In genomic region chr15:33211409-33211808, GRCh38 we compare ENCODE assay signal across 12 cellular contexts. TPM values are rescaled to one million over a fixed set of nuclear protein-coding genes. Genes with fewer than 3 reads are reported as not detected.
DNase-seq lines count a peak whose midpoint lies in the region; ATAC-seq and TF ChIP-seq lines count a peak whose summit lies in the region.
"Had no signal": no experiment of that assay in that cellular context is flagged by ENCODE, and none has a peak within 500 bp of the region (broad histone marks: within the 10 kb centered on the region; RNA-seq: fewer than 3 reads in every experiment).

No MANE protein-coding gene starts in this region.

- no peaks in the 10 kb centered on the region for H3K27me3 ChIP-seq in WERI-Rb-1 (ENCODE audit: insufficient read depth, low read depth, severe bottlenecking)
- no peaks in the 10 kb centered on the region for H3K27me3 ChIP-seq in neural progenitor cell
- H3K27me3 ChIP-seq: right lobe of liver, tibial artery had no signal

- H3K79me2 ChIP-seq in neural progenitor cell (ENCODE audit: low read depth): no peaks in the 10 kb centered on the region

- no peaks in the 10 kb centered on the region for H3K36me3 Mint-ChIP-seq in neural progenitor cell
- no peaks in the 10 kb centered on the region for H3K36me3 Mint-ChIP-seq in activated naive CD4-positive, alpha-beta T cell treated with anti-CD3 and anti-CD28 coated beads for 36 hours (ENCODE audit: low read depth)
- H3K36me3 Mint-ChIP-seq in stimulated activated naive B cell treated with anti-CD40 and anti-IgM and Interleukin-4, amounts not matched to agents 10 μg/mL and 1 μg/mL and 100 μg/mL, for 72 hours: no peaks in the 10 kb centered on the region
- H3K36me3 Mint-ChIP-seq: naive thymus-derived CD8-positive, alpha-beta T cell had no signal

- H3K9me3 ChIP-seq in WERI-Rb-1 (ENCODE audit: severe bottlenecking): no peaks in the 10 kb centered on the region
- H3K9me3 ChIP-seq in neural progenitor cell (ENCODE audit: low read depth): no peaks in the 10 kb centered on the region
- H3K9me3 ChIP-seq: right lobe of liver, tibial artery had no signal

- peak in 74 of 76 experiments; percentile 13 to 90 (median 79) for DNase-seq in HUDEP-2 (lab: John Stamatoyannopoulos, UW; ENCODE audit: unreplicated experiment in 76 of 76)
- DNase-seq in NCI-H345 (lab: John Stamatoyannopoulos, UW): peak; percentile 71
- DNase-seq in WERI-Rb-1: peak; percentile 90
- DNase-seq in neural progenitor cell (ENCODE audit: low spot score): no peak
- no peak for DNase-seq in activated naive CD4-positive, alpha-beta T cell treated with anti-CD3 and anti-CD28 coated beads for 36 hours
- no peak for DNase-seq in stimulated activated naive B cell treated with anti-CD40 and anti-IgM and Interleukin-4, amounts not matched to agents 10 μg/mL and 1 μg/mL and 100 μg/mL, for 72 hours
- no peak for DNase-seq in D341Med (ENCODE audit: low spot score)
- DNase-seq: H9; naive thymus-derived CD8-positive, alpha-beta T cell; NCI-H2029; right lobe of liver had no signal

- H3F3A ChIP-seq in neural progenitor cell (ENCODE audit: low read depth): no peaks in the 10 kb centered on the region

- H3K4me3 ChIP-seq in WERI-Rb-1 (ENCODE audit: low read depth, low read length): no peak overlapping the region
- no peak overlapping the region for H3K4me3 ChIP-seq in neural progenitor cell
- H3K4me3 ChIP-seq: right lobe of liver, tibial artery had no signal

- H3K4me2 ChIP-seq in neural progenitor cell: no peak overlapping the region

- peaks cover 7% of the 10 kb centered on the region for H3K4me1 ChIP-seq in neural progenitor cell
- H3K4me1 ChIP-seq: right lobe of liver, tibial artery had no signal

- peaks cover 6% of the 10 kb centered on the region for H3K27me3 Mint-ChIP-seq in neural progenitor cell (ENCODE audit: insufficient read depth, low read depth)
- no peaks in the 10 kb centered on the region for H3K27me3 Mint-ChIP-seq in activated naive CD4-positive, alpha-beta T cell treated with anti-CD3 and anti-CD28 coated beads for 36 hours (ENCODE audit: low read depth)
- no peaks in the 10 kb centered on the region for H3K27me3 Mint-ChIP-seq in stimulated activated naive B cell treated with anti-CD40 and anti-IgM and Interleukin-4, amounts not matched to agents 10 μg/mL and 1 μg/mL and 100 μg/mL, for 72 hours
- H3K27me3 Mint-ChIP-seq: naive thymus-derived CD8-positive, alpha-beta T cell had no signal

- H3K36me3 ChIP-seq in WERI-Rb-1 (no peaks in the 10 kb centered on the region), neural progenitor cell (no peaks in the 10 kb centered on the region)
- H3K36me3 ChIP-seq: right lobe of liver, tibial artery had no signal

- intact Hi-C loops in activated naive CD4-positive, alpha-beta T cell treated with anti-CD3 and anti-CD28 coated beads for 36 hours (cut with micrococcal nuclease): no loop called here

- H3K9me3 Mint-ChIP-seq in neural progenitor cell: no peaks in the 10 kb centered on the region
- peaks cover 10% of the 10 kb centered on the region for H3K9me3 Mint-ChIP-seq in activated naive CD4-positive, alpha-beta T cell treated with anti-CD3 and anti-CD28 coated beads for 36 hours
- H3K9me3 Mint-ChIP-seq in stimulated activated naive B cell treated with anti-CD40 and anti-IgM and Interleukin-4, amounts not matched to agents 10 μg/mL and 1 μg/mL and 100 μg/mL, for 72 hours: peaks cover 4 to 9% of the 10 kb centered on the region in 2 donors
- H3K9me3 Mint-ChIP-seq: H9 had no signal

- ATAC-seq in stimulated activated naive B cell treated with anti-CD40 and anti-IgM and Interleukin-4, amounts not matched to agents 10 μg/mL and 1 μg/mL and 100 μg/mL, for 72 hours (replicated peaks): no peak
- ATAC-seq: naive thymus-derived CD8-positive, alpha-beta T cell; right lobe of liver had no signal

- no peak for TF ChIP-seq CTCF in WERI-Rb-1 (IDR thresholded peaks at IDR 0.05; ENCODE audit: low read depth, low read length)
- no peak for TF ChIP-seq CTCF in neural progenitor cell (IDR thresholded peaks at IDR 0.05)

- no peak overlapping the region for H3K4me3 Mint-ChIP-seq in neural progenitor cell
- no peak overlapping the region for H3K4me3 Mint-ChIP-seq in activated naive CD4-positive, alpha-beta T cell treated with anti-CD3 and anti-CD28 coated beads for 36 hours
- H3K4me3 Mint-ChIP-seq in stimulated activated naive B cell treated with anti-CD40 and anti-IgM and Interleukin-4, amounts not matched to agents 10 μg/mL and 1 μg/mL and 100 μg/mL, for 72 hours: no peak overlapping the region
- H3K4me3 Mint-ChIP-seq: H9; naive thymus-derived CD8-positive, alpha-beta T cell had no signal

- H2AFZ ChIP-seq in neural progenitor cell (replicated peaks): no peak overlapping the region

- no peaks in the 10 kb centered on the region for H4K20me1 ChIP-seq in neural progenitor cell (ENCODE audit: low read depth)

- H3K27ac ChIP-seq in WERI-Rb-1 (peak overlapping the region; percentile 74), neural progenitor cell (no peak overlapping the region)
- H3K27ac ChIP-seq: right lobe of liver, tibial artery had no signal

- CTCF ChIA-PET in activated naive CD4-positive, alpha-beta T cell treated with anti-CD3 and anti-CD28 coated beads for 36 hours (lab: Charles Lee): interaction anchor here (0.9 to 1.0 kb wide), 2 partner anchors 10 to 78 kb away, joined by 4 to 5 read pairs; no protein-coding TSS in a partner anchor

- peak overlapping the region; percentile 9 for H3K27ac Mint-ChIP-seq in neural progenitor cell
- H3K27ac Mint-ChIP-seq in activated naive CD4-positive, alpha-beta T cell treated with anti-CD3 and anti-CD28 coated beads for 36 hours: no peak overlapping the region
- H3K27ac Mint-ChIP-seq in stimulated activated naive B cell treated with anti-CD40 and anti-IgM and Interleukin-4, amounts not matched to agents 10 μg/mL and 1 μg/mL and 100 μg/mL, for 72 hours: no peak overlapping the region
- H3K27ac Mint-ChIP-seq: H9; naive thymus-derived CD8-positive, alpha-beta T cell had no signal

- no peak overlapping the region for H3K9ac ChIP-seq in neural progenitor cell

- H3K4me1 Mint-ChIP-seq in neural progenitor cell: peaks cover 19% of the 10 kb centered on the region
- peaks cover 6% of the 10 kb centered on the region for H3K4me1 Mint-ChIP-seq in activated naive CD4-positive, alpha-beta T cell treated with anti-CD3 and anti-CD28 coated beads for 36 hours (ENCODE audit: low read depth)
- peaks cover 0 to 2% of the 10 kb centered on the region in 2 donors for H3K4me1 Mint-ChIP-seq in stimulated activated naive B cell treated with anti-CD40 and anti-IgM and Interleukin-4, amounts not matched to agents 10 μg/mL and 1 μg/mL and 100 μg/mL, for 72 hours

RNA-seq across cellular contexts. Expression of gene FMN1, which starts 16.9 kb away (rescaled TPM):
- 2.2 and 5.7 TPM in 2 replicates for total RNA-seq in neural progenitor cell (ENCODE audit: low replicate concordance)
- total RNA-seq in activated naive CD4-positive, alpha-beta T cell treated with anti-CD3 and anti-CD28 coated beads for 36 hours: under 1 TPM; 0.02 to 0.12 TPM

Comparison
In these comparisons a context has a peak if more than half of its experiments do, and no peak if none do; other contexts are left out.
1. DNase-seq: peak in HUDEP-2 (74 of 76), NCI-H345 (single experiment) and WERI-Rb-1 (single experiment); none in neural progenitor cell (single experiment), activated naive CD4-positive, alpha-beta T cell treated with anti-CD3 and anti-CD28 coated beads for 36 hours (single experiment), stimulated activated naive B cell treated with anti-CD40 and anti-IgM and Interleukin-4, amounts not matched to agents 10 μg/mL and 1 μg/mL and 100 μg/mL, for 72 hours (single experiment) and D341Med (single experiment).